8 cellular contexts compared by ENCODE assay signal in the genomic region with DNA sequence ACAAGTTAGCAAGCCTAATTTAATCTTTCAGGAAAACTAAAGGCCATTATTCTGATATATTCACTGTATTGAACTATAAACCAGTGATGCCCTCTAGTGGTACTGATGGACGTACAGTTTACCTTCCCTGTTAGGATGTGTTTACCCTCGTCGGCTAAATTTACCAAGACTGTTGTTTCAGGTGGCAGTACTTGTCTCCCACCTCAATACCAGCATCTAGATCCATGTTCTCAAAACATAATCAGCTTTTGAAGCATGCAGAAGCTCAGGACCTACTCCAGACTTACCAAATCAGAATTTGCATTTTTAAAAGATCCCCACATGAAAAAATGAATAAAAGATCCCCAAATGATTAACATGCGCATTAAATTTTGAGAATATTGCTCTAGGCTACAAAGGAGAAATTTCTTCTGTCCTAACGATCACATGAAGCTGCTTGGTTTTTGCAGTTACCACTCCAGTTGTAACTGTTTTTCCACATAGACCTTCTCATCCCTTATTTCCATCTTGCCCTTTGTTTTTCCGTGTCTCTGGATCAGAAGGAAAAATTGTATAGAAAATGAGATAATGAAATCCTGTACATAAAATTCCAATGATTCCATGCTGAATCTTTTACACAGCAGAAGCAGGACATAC. TPM values are rescaled to one million over a fixed set of nuclear protein-coding genes. Genes with fewer than 3 reads are reported as not detected.
DNase-seq lines count a peak whose midpoint lies in the region; ATAC-seq and TF ChIP-seq lines count a peak whose summit lies in the region.

No MANE protein-coding gene starts in this region.

- peak; percentile 82 for ATAC-seq in GM18861 (IDR thresholded peaks at IDR 0.05; ENCODE audit: unreplicated experiment)

- TF ChIP-seq CTCF in BE2C (IDR thresholded peaks at IDR 0.05; ENCODE audit: low read depth, low read length) (peak; percentile 72), OCI-LY7 (conservative IDR thresholded peaks at IDR 0.05; ENCODE audit: low read length) (peak; percentile 83)

- POLR2A ChIA-PET in OCI-LY7 (lab: Charles Lee), result interaction anchor here (1.0 to 1.7 kb wide), 3 partner anchors 11 to 145 kb away, joined by 3 to 15 read pairs (median 3); partner anchors contain the start of genes MRPL50, RNF20 and ZNF189

- H3K36me3 ChIP-seq in BE2C (peaks cover 28% of the 10 kb centered on the region), OCI-LY7 (ENCODE audit: insufficient read depth, low read length) (peaks cover 71% of the 10 kb centered on the region)

- no peak overlapping the region for H2AFZ ChIP-seq in OCI-LY7 (ENCODE audit: low read length)

- H3K9me3 ChIP-seq in BE2C (no peaks in the 10 kb centered on the region; the same call in 1 of the 2 replicates), OCI-LY7 (ENCODE audit: low read length) (peaks cover 24% of the 10 kb centered on the region; the same call in 1 of the 2 replicates)

- no peak overlapping the region for H3K27ac ChIP-seq in OCI-LY7 (ENCODE audit: low read depth, low read length, poor library complexity, severe bottlenecking)

- no peaks in the 10 kb centered on the region for H3K27me3 ChIP-seq in BE2C

- no peak overlapping the region for H3K4me2 ChIP-seq in OCI-LY7 (ENCODE audit: low read length)

- intact Hi-C loops in OCI-LY7 (cut with micrococcal nuclease; ENCODE audit: unreplicated experiment), result no loop called here

- peaks cover 30% of the 10 kb centered on the region for H3K79me2 ChIP-seq in OCI-LY7 (ENCODE audit: insufficient read depth, low read depth, low read length)

- H3K4me3 ChIP-seq in BE2C (ENCODE audit: low read depth, low read length) (no peak overlapping the region), OCI-LY7 (ENCODE audit: low read depth, low read length, poor library complexity, severe bottlenecking) (no peak overlapping the region)

- H3K9me2 ChIP-seq in OCI-LY7 (ENCODE audit: insufficient read depth, low read length), result no peaks in the 10 kb centered on the region

- no TSS peak for BruUV-seq in OCI-LY7 (replicated peaks; lab: Mats Ljungman, UMichigan)

- DNase-seq in BE2C (peak; percentile 33), HT1080 (ENCODE audit: low read depth) (peak; percentile 20), OCI-LY7 (ENCODE audit: low spot score) (peak; percentile 54), dermis microvascular lymphatic vessel endothelial cell (ENCODE audit: low read depth in 2 of 2) (peak; percentile 31 to 54), myocyte (ENCODE audit: low read depth) (peak; percentile 52), HPDE6-E6E7 (ENCODE audit: extremely low spot score) (no peak)
- DNase-seq in activated CD4-positive, alpha-beta T cell treated with anti-CD3 and anti-CD28 coated beads, Interleukin-2, amount 50 U/mL, for 48 hours, result no peak

- CTCF ChIA-PET in OCI-LY7 (lab: Charles Lee; ENCODE audit: unreplicated experiment), result no interaction called here

- H4K20me1 ChIP-seq in OCI-LY7 (ENCODE audit: insufficient read depth, low read length), result peaks cover 5% of the 10 kb centered on the region; the same call in 1 of the 2 replicates

- H3K4me1 ChIP-seq in BE2C (peaks cover 2% of the 10 kb centered on the region; the same call in 1 of the 2 replicates), OCI-LY7 (ENCODE audit: insufficient read depth, low read length, poor library complexity, severe bottlenecking) (no peaks in the 10 kb centered on the region)

RNA-seq across cellular contexts. Expression of gene BAAT, which starts 3.2 kb away (rescaled TPM):
- 0.22 TPM for polyA plus RNA-seq in BE2C (2012; ENCODE audit: insufficient read depth, insufficient read length, low read depth)
- total RNA-seq in HT1080 (2014; rRNA removed; shearing (Covaris generic)), result 0.03 TPM in 1 of 2 replicates, not detected in the other
- 0.02 TPM in 1 of 2 replicates, not detected in the other for polyA plus RNA-seq in HT1080 (2015; cell fraction: cytosol; rRNA removed)
- polyA plus RNA-seq in HT1080 (2015; cell fraction: nucleus; rRNA removed), result 0.07 and 0.09 TPM in 2 replicates
- 0.13 TPM in 1 of 2 replicates, not detected in the other for total RNA-seq in OCI-LY7 (2014; rRNA removed; shearing (Covaris generic))
- total RNA-seq in OCI-LY7 (2022) (not detected in 2 replicates), dermis microvascular lymphatic vessel endothelial cell (under 0.01 TPM in 1 of 2 replicates, not detected in the other), myocyte (0.37 and 1.8 TPM in 2 replicates)
- 0.03 TPM for polyA plus RNA-seq in myocyte (2012)

RNA-seq across cellular contexts. Expression of gene MRPL50, which starts 10.4 kb away (rescaled TPM):
- 17.1 TPM for polyA plus RNA-seq in BE2C (2012; ENCODE audit: insufficient read depth, insufficient read length, low read depth)
- total RNA-seq in HT1080 (2014; rRNA removed; shearing (Covaris generic)), result 23.0 and 25.2 TPM in 2 replicates
- 15.7 and 16.1 TPM in 2 replicates for polyA plus RNA-seq in HT1080 (2015; cell fraction: cytosol; rRNA removed)
- 14.8 and 15.3 TPM in 2 replicates for polyA plus RNA-seq in HT1080 (2015; cell fraction: nucleus; rRNA removed)
- 17.7 and 18.5 TPM in 2 replicates for total RNA-seq in OCI-LY7 (2014; rRNA removed; shearing (Covaris generic))
- 12.8 and 13.3 TPM in 2 replicates for total RNA-seq in OCI-LY7 (2022)
- 12.4 and 14.1 TPM in 2 replicates for total RNA-seq in dermis microvascular lymphatic vessel endothelial cell
- total RNA-seq in myocyte, result 15.8 and 20.2 TPM in 2 replicates
- 6.9 TPM for polyA plus RNA-seq in myocyte (2012)

RNA-seq across cellular contexts. Expression of gene ZNF189, which starts 10.7 kb away (rescaled TPM):
- 4.8 TPM for polyA plus RNA-seq in BE2C (2012; ENCODE audit: insufficient read depth, insufficient read length, low read depth)
- 6.8 and 7.8 TPM in 2 replicates for total RNA-seq in HT1080 (2014; rRNA removed; shearing (Covaris generic))
- 6.1 and 7.3 TPM in 2 replicates for polyA plus RNA-seq in HT1080 (2015; cell fraction: cytosol; rRNA removed)
- 14.2 and 14.6 TPM in 2 replicates for polyA plus RNA-seq in HT1080 (2015; cell fraction: nucleus; rRNA removed)
- 11.0 and 11.7 TPM in 2 replicates for total RNA-seq in OCI-LY7 (2014; rRNA removed; shearing (Covaris generic))
- total RNA-seq in OCI-LY7 (2022), result 17.3 and 17.8 TPM in 2 replicates
- 21.7 and 23.1 TPM in 2 replicates for total RNA-seq in dermis microvascular lymphatic vessel endothelial cell
- total RNA-seq in myocyte, result 19.0 and 23.7 TPM in 2 replicates
- 6.7 TPM for polyA plus RNA-seq in myocyte (2012)

RNA-seq across cellular contexts. Expression of gene ALDOB, which starts 47.6 kb away (rescaled TPM):
- polyA plus RNA-seq in BE2C (2012; ENCODE audit: insufficient read depth, insufficient read length, low read depth), result 0.57 TPM
- not detected in 2 replicates for total RNA-seq in HT1080 (2014; rRNA removed; shearing (Covaris generic))
- not detected in 2 replicates for polyA plus RNA-seq in HT1080 (2015; cell fraction: cytosol; rRNA removed)
- polyA plus RNA-seq in HT1080 (2015; cell fraction: nucleus; rRNA removed), result not detected in 2 replicates
- not detected in 2 replicates for total RNA-seq in OCI-LY7 (2014; rRNA removed; shearing (Covaris generic))
- not detected in 2 replicates for total RNA-seq in OCI-LY7 (2022)
- 0.13 and 0.25 TPM in 2 replicates for total RNA-seq in dermis microvascular lymphatic vessel endothelial cell
- not detected in 2 replicates for total RNA-seq in myocyte
- polyA plus RNA-seq in myocyte (2012), result 0.13 TPM

Comparison
In these comparisons a context has a peak if more than half of its experiments do, and no peak if none do; other contexts are left out.
1. DNase-seq: peak in BE2C (single experiment), HT1080 (single experiment), OCI-LY7 (single experiment), dermis microvascular lymphatic vessel endothelial cell (2 of 2) and myocyte (single experiment); none in HPDE6-E6E7 (single experiment) and activated CD4-positive, alpha-beta T cell treated with anti-CD3 and anti-CD28 coated beads, Interleukin-2, amount 50 U/mL, for 48 hours (0 of 2).